1 cellular context compared by ENCODE assay signal in genomic region chr6:4021133-4021861, GRCh38.
TF ChIP-seq lines count a peak whose summit lies in the region.

No MANE protein-coding gene starts in this region.

TF ChIP-seq in liver, 16 proteins besides CTCF, POLR2A, EP300 and RAD21 (continued from another document):
- TF ChIP-seq ZBTB33 (IDR thresholded peaks at IDR 0.05) (peak; percentile 49), HNF4G (IDR thresholded peaks at IDR 0.05) (no peak), FOXA2 (IDR thresholded peaks at IDR 0.05) (peak; percentile 29), RXRA (IDR thresholded peaks at IDR 0.05) (peak; percentile 64 to 67), HNF4A (conservative IDR thresholded peaks at IDR 0.05) (peak; percentile 34 to 41), GABPA (IDR thresholded peaks at IDR 0.05 in 1 of 2, conservative IDR thresholded peaks at IDR 0.05 in 1 of 2) (peak; percentile 85 to 97)
